In genomic region chr2:204472375-204472774, GRCh38 we compare ENCODE assay signal across 1 cellular context.
TF ChIP-seq lines count a peak whose summit lies in the region.

No MANE protein-coding gene starts in this region.

TF ChIP-seq in K562, 482 proteins besides CTCF, POLR2A, EP300 and RAD21 (continued from another document and continues in another):
- TF ChIP-seq DEAF1 (CRISPR knock-in tag; IDR thresholded peaks at IDR 0.05) (0 out of 2 replicates have a peak, but pooled peaks have one; percentile 23), EGR1 (conservative IDR thresholded peaks at IDR 0.05) (peak; percentile 57), REST (CRISPR knock-in tag; IDR thresholded peaks at IDR 0.05; ENCODE audit: low read depth) (no peak), CXXC5 (CRISPR knock-in tag; IDR thresholded peaks at IDR 0.05) (peak; percentile 28; the same call in 1 of the 2 replicates), NRF1 (conservative IDR thresholded peaks at IDR 0.05 in 1 of 2, IDR thresholded peaks at IDR 0.05 in 1 of 2) (no peak), SIN3B (IDR thresholded peaks at IDR 0.05; ENCODE audit: low read depth) (no peak), RBM34 (IDR thresholded peaks at IDR 0.05; ENCODE audit: borderline replicate concordance, insufficient read depth, low read length) (no peak), RBBP5 (IDR thresholded peaks at IDR 0.05; ENCODE audit: borderline replicate concordance, insufficient read depth, low read length, poor library complexity, severe bottlenecking) (no peak), CREBBP (IDR thresholded peaks at IDR 0.05; ENCODE audit: low read depth, low read length) (no peak), ZNF232 (CRISPR knock-in tag; IDR thresholded peaks at IDR 0.05) (no peak), ZNF79 (CRISPR knock-in tag; IDR thresholded peaks at IDR 0.05; ENCODE audit: low read depth) (0 out of 2 replicates have a peak, but pooled peaks have one; percentile 37), ZNF347 (CRISPR knock-in tag; IDR thresholded peaks at IDR 0.05; ENCODE audit: low read depth) (no peak), ETV1 (tag; conservative IDR thresholded peaks at IDR 0.05; ENCODE audit: low read depth) (0 out of 2 replicates have a peak, but pooled peaks have one; percentile 5), RFX5 (IDR thresholded peaks at IDR 0.05; ENCODE audit: low read depth, low read length) (no peak), XRCC5 (IDR thresholded peaks at IDR 0.05; ENCODE audit: low read depth, low read length) (no peak), PKNOX1 (IDR thresholded peaks at IDR 0.05) (no peak), MTF1 (CRISPR knock-in tag; IDR thresholded peaks at IDR 0.05; ENCODE audit: borderline replicate concordance) (no peak), EHMT2 (IDR thresholded peaks at IDR 0.05) (no peak), PTTG1 (tag; IDR thresholded peaks at IDR 0.05; ENCODE audit: low read depth) (peak; percentile 34; the same call in 1 of the 2 replicates), NFE2 (IDR thresholded peaks at IDR 0.05; ENCODE audit: low read depth) (no peak), DIDO1 (tag; IDR thresholded peaks at IDR 0.05; ENCODE audit: low read depth) (no peak), SNRNP70 (optimal IDR thresholded peaks at IDR 0.05; ENCODE audit: low read depth, low read length) (no peak), RBM22 (IDR thresholded peaks at IDR 0.05; ENCODE audit: low read depth, low read length, poor library complexity, severe bottlenecking) (no peak), BCLAF1 (IDR thresholded peaks at IDR 0.05; ENCODE audit: borderline replicate concordance in 1 of 2, control insufficient read depth in 1 of 2, low read depth in 2 of 2, low read length in 1 of 2) (no peak), TEAD4 (IDR thresholded peaks at IDR 0.05; ENCODE audit: low read length) (peak; percentile 11; the same call in 1 of the 2 replicates), TEAD4 (CRISPR knock-in tag; IDR thresholded peaks at IDR 0.05; ENCODE audit: borderline replicate concordance) (no peak), CC2D1A (IDR thresholded peaks at IDR 0.05) (no peak), HNRNPLL (IDR thresholded peaks at IDR 0.05; ENCODE audit: low read depth, low read length, poor library complexity, severe bottlenecking) (peak; percentile 37), CSDE1 (IDR thresholded peaks at IDR 0.05) (no peak), CBFA2T2 (conservative IDR thresholded peaks at IDR 0.05) (no peak), ZNF512 (tag; IDR thresholded peaks at IDR 0.05) (no peak), PRMT5 (CRISPR knock-in tag; IDR thresholded peaks at IDR 0.05) (no peak), ZNF395 (CRISPR knock-in tag; IDR thresholded peaks at IDR 0.05) (peak; percentile 47; the same call in 1 of the 2 replicates), ARID3A (IDR thresholded peaks at IDR 0.05; ENCODE audit: borderline replicate concordance, low read depth, low read length) (no peak), ZNF561 (CRISPR knock-in tag; conservative IDR thresholded peaks at IDR 0.05) (no peak), AFF4 (CRISPR knock-in tag; IDR thresholded peaks at IDR 0.05) (no peak), NELFE (IDR thresholded peaks at IDR 0.05; ENCODE audit: insufficient read depth, insufficient read length) (no peak), ZBTB2 (IDR thresholded peaks at IDR 0.05) (no peak), NUFIP1 (IDR thresholded peaks at IDR 0.05; ENCODE audit: partially characterized antibody) (no peak), ATF7 (IDR thresholded peaks at IDR 0.05) (no peak), ARID2 (IDR thresholded peaks at IDR 0.05) (no peak)
